ENCODE assay signal across 8 cellular contexts in the genomic region with DNA sequence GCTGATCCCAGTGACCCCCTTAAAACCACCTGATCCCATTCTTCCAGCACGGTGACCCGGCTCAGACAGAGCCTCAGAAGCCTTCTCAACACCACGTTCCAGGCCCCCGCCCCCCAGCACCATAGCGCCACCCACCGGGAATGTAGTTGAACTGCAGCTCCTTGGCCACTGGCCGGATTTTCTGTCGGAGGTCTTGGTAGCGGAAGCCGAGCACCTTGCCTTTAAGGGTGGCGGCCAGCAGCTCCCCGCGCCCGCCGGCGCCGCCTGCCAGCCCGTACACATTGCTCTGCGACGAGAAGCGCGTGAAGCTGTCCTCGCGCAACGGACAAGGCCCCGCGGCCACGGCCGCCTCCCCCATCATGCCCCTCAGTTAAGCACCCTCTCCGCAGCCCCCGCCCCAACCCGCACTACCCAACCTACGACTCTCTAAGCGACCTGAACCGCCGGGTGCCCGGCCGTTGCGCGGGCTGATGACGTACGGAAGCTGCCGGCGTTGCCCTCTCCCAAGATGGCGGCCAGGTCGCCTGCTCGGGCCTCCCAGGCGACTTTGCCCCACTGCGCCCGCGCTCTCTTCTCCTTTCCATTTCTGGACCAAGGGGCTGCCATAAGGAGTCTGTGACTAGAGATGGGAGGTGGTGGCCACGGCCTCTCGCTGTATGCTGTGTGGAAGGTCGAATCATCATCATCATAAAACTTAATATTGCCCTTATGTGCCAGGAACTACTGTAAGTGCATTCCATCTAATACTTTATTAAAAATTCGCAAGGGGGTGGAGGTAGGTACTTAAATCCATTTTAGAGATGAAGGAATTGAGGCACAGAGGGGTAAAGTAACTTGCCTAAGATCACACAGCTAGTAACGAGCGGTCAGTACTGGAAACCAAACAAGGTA. TPM values are rescaled to one million over a fixed set of nuclear protein-coding genes. Genes with fewer than 3 reads are reported as not detected.
DNase-seq lines count a peak whose midpoint lies in the region; ATAC-seq and TF ChIP-seq lines count a peak whose summit lies in the region.

TSS of gene KPTN (minus strand) at position 420 of the 891 bp plus-strand sequence. CDS start at position 361, 59 bp downstream.

- H2AFZ ChIP-seq in parathyroid adenoma: peak within 1 kb of the TSS; percentile 80

- TF ChIP-seq CTCF in GM10266 (IDR thresholded peaks at IDR 0.05; ENCODE audit: control insufficient read depth, insufficient read depth, low read depth, missing control alignments): peak; percentile 100
- TF ChIP-seq CTCF in cardiac muscle cell (IDR thresholded peaks at IDR 0.05; ENCODE audit: low read depth, low read length): peak; percentile 98
- TF ChIP-seq CTCF in parathyroid adenoma (IDR thresholded peaks at IDR 0.05): peak; percentile 93
- peak; percentile 60 to 65 for TF ChIP-seq CTCF in tibial artery (IDR thresholded peaks at IDR 0.05)

- H3K4me2 ChIP-seq in parathyroid adenoma (ENCODE audit: low read length): peak within 1 kb of the TSS; percentile 88

- H3K4me3 ChIP-seq in cardiac muscle cell (peak within 1 kb of the TSS; percentile 72), parathyroid adenoma (ENCODE audit: low read depth, low read length) (peak within 1 kb of the TSS; percentile 89), tibial artery (peak within 1 kb of the TSS; percentile 57 to 58)

- peak; percentile 64 for ATAC-seq in HG02678 (IDR thresholded peaks at IDR 0.05; ENCODE audit: unreplicated experiment)

- H3K4me1 ChIP-seq in cardiac muscle cell (ENCODE audit: low read depth) (no peaks in the 10 kb centered on the region), parathyroid adenoma (peaks cover 3% of the 10 kb centered on the region), tibial artery (peaks cover 0 to 24% (median 10%) of the 10 kb centered on the region in 4 donors)

- H3K27ac ChIP-seq in cardiac muscle cell (peak within 1 kb of the TSS; percentile 97), parathyroid adenoma (peak within 1 kb of the TSS; percentile 87), tibial artery (peak within 1 kb of the TSS; percentile 84 to 86)

- H3K27me3 ChIP-seq in cardiac muscle cell (no peaks in the 10 kb centered on the region), parathyroid adenoma (ENCODE audit: control insufficient read depth, insufficient read depth, low read length) (no peaks in the 10 kb centered on the region), tibial artery (peaks cover 0 to 15% of the 10 kb centered on the region in 2 donors)

- H3K9me3 ChIP-seq in cardiac muscle cell (ENCODE audit: low read depth): no peaks in the 10 kb centered on the region
- no peaks in the 10 kb centered on the region for H3K9me3 ChIP-seq in parathyroid adenoma (ENCODE audit: control insufficient read depth, low read length)
- no peaks in the 10 kb centered on the region for H3K9me3 ChIP-seq in tibial artery

- H3K79me2 ChIP-seq in parathyroid adenoma: no peaks in the 10 kb centered on the region

- intact Hi-C loops in tibial artery (cut with DNase I; ENCODE audit: low total_unique reads): no loop called here

- H3K9ac ChIP-seq in parathyroid adenoma: peak within 1 kb of the TSS; percentile 1

- H3K36me3 ChIP-seq in cardiac muscle cell: no peaks in the 10 kb centered on the region
- no peaks in the 10 kb centered on the region for H3K36me3 ChIP-seq in parathyroid adenoma (ENCODE audit: control insufficient read depth, insufficient read depth, low read length)
- H3K36me3 ChIP-seq in tibial artery: peaks cover 15 to 24% (median 19%) of the 10 kb centered on the region in 3 donors

- DNase-seq in GM10266 (ENCODE audit: extremely low spot score) (peak; percentile 97), NCI-H1417 (lab: John Stamatoyannopoulos, UW) (peak; percentile 92 to 94 (median 94)), SW 1271 (lab: John Stamatoyannopoulos, UW) (peak; percentile 50 to 83), cardiac muscle cell (ENCODE audit: low read depth in 1 of 2, low spot score in 1 of 2) (peak; percentile 94 to 95), tibial artery (peak; percentile 79 to 91)
- peak; percentile 78 for DNase-seq in activated naive CD8-positive, alpha-beta T cell treated with anti-CD3 and anti-CD28 coated beads, Interleukin-2, amount 50 U/mL, for 16 hours (ENCODE audit: low read depth, low spot score)

RNA-seq across cellular contexts. Expression of gene KPTN, which starts in this region (rescaled TPM):
- 10.2 and 10.4 TPM in 2 replicates for total RNA-seq in cardiac muscle cell
- 15.5 and 20.6 TPM in 2 replicates for polyA plus RNA-seq in cardiac muscle cell

Comparison
In these comparisons a context has a peak if more than half of its experiments do, and no peak if none do; other contexts are left out.
1. Peak in every context shown above with its lines: DNase-seq, ATAC-seq, H3K4me3 ChIP-seq and H3K27ac ChIP-seq.